Comparison of ENCODE assay signal across 8 cellular contexts in the genomic region with DNA sequence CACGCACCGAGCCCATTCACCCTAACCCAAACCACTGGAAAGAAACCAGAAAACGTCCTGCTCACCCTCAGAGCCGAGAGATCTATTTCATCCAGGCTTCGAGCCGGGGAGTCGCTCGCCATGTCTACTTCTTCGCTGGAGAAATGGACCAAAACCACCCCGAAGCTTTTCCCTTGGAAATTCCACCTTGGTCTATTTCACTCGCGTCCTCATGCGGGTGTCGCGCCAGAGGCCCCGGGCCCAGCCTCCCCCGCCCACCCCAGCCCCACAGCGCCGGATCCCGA. TPM values are rescaled to one million over a fixed set of nuclear protein-coding genes. Genes with fewer than 3 reads are reported as not detected.
A peak's percentile ranks its signal among the peaks of the same experiment; 100 is the strongest.
DNase-seq lines count a peak whose midpoint lies in the region; ATAC-seq and TF ChIP-seq lines count a peak whose summit lies in the region.

No MANE protein-coding gene starts in this region.

- H3K4me1 ChIP-seq in breast epithelium (no peaks in the 10 kb centered on the region), uterus (no peaks in the 10 kb centered on the region)

- H3K36me3 ChIP-seq in breast epithelium (no peaks in the 10 kb centered on the region), uterus (no peaks in the 10 kb centered on the region)

- peak overlapping the region in 2 of 3 donors; percentile 65 to 67 for H3K27ac Mint-ChIP-seq in IgD-negative memory B cell

- ATAC-seq in HG03457 (IDR thresholded peaks at IDR 0.05; ENCODE audit: unreplicated experiment) = no peak

- peaks cover 22 to 27% (median 23%) of the 10 kb centered on the region in 3 donors for H3K4me1 Mint-ChIP-seq in IgD-negative memory B cell

- no peaks in the 10 kb centered on the region for H3K27me3 ChIP-seq in breast epithelium
- no peaks in the 10 kb centered on the region for H3K27me3 ChIP-seq in uterus

- H3K27ac ChIP-seq in breast epithelium = peak overlapping the region; percentile 77 to 80
- peak overlapping the region; percentile 67 to 72 for H3K27ac ChIP-seq in uterus

- H3K27me3 Mint-ChIP-seq in IgD-negative memory B cell = peaks cover 2% of the 10 kb centered on the region

- H3K4me3 ChIP-seq in breast epithelium (peak overlapping the region; percentile 64 to 92 (median 81)), uterus (peak overlapping the region; percentile 52 to 61)

- H3K9me3 ChIP-seq in breast epithelium (no peaks in the 10 kb centered on the region), uterus (no peaks in the 10 kb centered on the region)

- intact Hi-C loops in breast epithelium (cut with DNase I; ENCODE audit: low total_unique reads) (loop anchor here (5.0 kb wide), 1 partner anchor 1103 kb away; the partner anchor contains the start of gene SKIL), uterus (cut with DNase I; ENCODE audit: low total_unique reads) (no loop called here)

- H3K36me3 Mint-ChIP-seq in IgD-negative memory B cell = no peaks in the 10 kb centered on the region

- peak overlapping the region; percentile 87 to 97 (median 94) for H3K4me3 Mint-ChIP-seq in IgD-negative memory B cell

- TF ChIP-seq POLR2A in breast epithelium (IDR thresholded peaks at IDR 0.05) (no peak), uterus (IDR thresholded peaks at IDR 0.05) (no peak)

- TF ChIP-seq CTCF in breast epithelium (IDR thresholded peaks at IDR 0.05) = no peak
- TF ChIP-seq CTCF in uterus (IDR thresholded peaks at IDR 0.05) = no peak

- DNase-seq in DMS53 (lab: John Stamatoyannopoulos, UW) (peak; percentile 61), breast epithelium (ENCODE audit: low spot score in 2 of 2) (no peak), medulla oblongata (ENCODE audit: extremely low spot score) (peak; percentile 40), uterus (no peak), iPS-NIHi7 (ENCODE audit: extremely low spot score) (no peak), germinal center (ENCODE audit: low spot score) (no peak)

- H3K9me3 Mint-ChIP-seq in IgD-negative memory B cell = no peaks in the 10 kb centered on the region

RNA-seq across cellular contexts. Expression of gene TNIK, which starts 0.3 kb away (rescaled TPM):
- 3.0 TPM for polyA plus RNA-seq in IgD-negative memory B cell
- total RNA-seq in breast epithelium = 10 to 100 TPM in 2 of 3 donors, 1 to 10 TPM in 1; 7.4 to 17.6 (median 10.2) TPM
- 10 to 100 TPM in 1 of 4 donors, 1 to 10 TPM in 3; 1.5 to 20.3 (median 7.7) TPM for total RNA-seq in uterus

Comparison
In these comparisons a context has a peak if more than half of its experiments do, and no peak if none do; other contexts are left out.
1. DNase-seq: peak in DMS53 (single experiment) and medulla oblongata (single experiment); none in breast epithelium (0 of 2), uterus (0 of 2), iPS-NIHi7 (single experiment) and germinal center (single experiment).